Comparison of ENCODE assay signal across 8 cellular contexts in the genomic region with DNA sequence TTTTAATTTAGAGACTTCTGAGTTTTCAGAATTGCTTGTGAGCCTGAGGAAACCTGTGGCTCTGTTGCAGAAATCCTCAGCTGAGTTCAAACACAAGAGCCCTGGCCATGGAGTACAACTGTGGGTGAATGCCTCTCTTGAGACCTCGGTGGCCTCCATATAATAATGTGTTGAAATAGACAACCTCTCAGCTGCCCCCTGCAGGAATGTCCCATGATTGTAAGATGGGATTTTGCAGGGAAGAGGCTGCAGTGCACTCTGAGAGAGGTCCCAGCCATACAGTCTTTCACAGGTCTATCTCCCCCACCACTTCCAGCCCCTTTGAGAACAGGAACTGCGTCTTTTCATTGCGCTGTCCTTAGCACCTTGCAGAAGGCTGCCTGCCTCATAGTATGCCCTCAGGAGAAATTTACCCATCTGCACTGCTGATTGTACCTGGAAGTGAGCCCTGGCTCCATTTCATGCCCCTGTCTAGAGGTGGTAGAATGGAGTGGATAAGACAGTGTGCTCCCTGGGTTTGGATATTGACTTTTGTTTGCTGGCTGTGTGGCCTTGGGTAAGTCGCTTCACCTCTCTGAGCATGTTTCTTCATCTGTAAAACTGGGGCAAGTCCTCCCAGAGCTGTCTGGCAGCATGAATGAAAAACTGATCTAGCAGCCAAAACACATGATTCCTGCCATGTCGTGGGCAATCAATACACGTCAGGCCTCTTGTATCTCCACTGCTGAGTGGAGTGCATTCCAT. TPM values are rescaled to one million over a fixed set of nuclear protein-coding genes. Genes with fewer than 3 reads are reported as not detected.
DNase-seq lines count a peak whose midpoint lies in the region; ATAC-seq and TF ChIP-seq lines count a peak whose summit lies in the region.

No MANE protein-coding gene starts in this region.

- H3F3A ChIP-seq in GM23338 (replicated peaks; ENCODE audit: low read depth): no peaks in the 10 kb centered on the region

- H3K4me3 ChIP-seq in GM23338: no peak overlapping the region

- H3K4me1 Mint-ChIP-seq in GM23338 (peaks cover 12% of the 10 kb centered on the region), immature natural killer cell (no peaks in the 10 kb centered on the region)

- H3K9me3 Mint-ChIP-seq in GM23338 (no peaks in the 10 kb centered on the region), immature natural killer cell (no peaks in the 10 kb centered on the region)

- peak; percentile 81 for ATAC-seq in GM23338

- CTCF ChIA-PET in RWPE1 (lab: Yijun Ruan, JAX): interaction anchor here (0.5 to 3.1 kb wide), 10 partner anchors 9 to 208 kb away, joined by 3 to 13 read pairs (median 4); no protein-coding TSS in a partner anchor

- no peaks in the 10 kb centered on the region for H3K36me3 Mint-ChIP-seq in GM23338 (ENCODE audit: low read depth)
- H3K36me3 Mint-ChIP-seq in immature natural killer cell: no peaks in the 10 kb centered on the region

- no peaks in the 10 kb centered on the region; the same call in 1 of the 2 replicates for H3K4me1 ChIP-seq in GM23338 (ENCODE audit: insufficient read depth)

- TF ChIP-seq CTCF in GM23338 (conservative IDR thresholded peaks at IDR 0.05; ENCODE audit: low read depth in 2 of 2) (peak; percentile 51 to 61), RWPE1 (conservative IDR thresholded peaks at IDR 0.05; ENCODE audit: low read depth) (no peak; the same call in 1 of the 2 replicates)

- no peak overlapping the region for H3K4me3 Mint-ChIP-seq in GM23338
- no peak overlapping the region for H3K4me3 Mint-ChIP-seq in immature natural killer cell

- DNase-seq in CD1c-positive myeloid dendritic cell (ENCODE audit: extremely low spot score) (peak; percentile 43), GM23338 (ENCODE audit: low spot score) (peak; percentile 76), RWPE1 (ENCODE audit: low spot score) (peak; percentile 48), iris pigment epithelial cell (ENCODE audit: low read depth) (peak; percentile 45), immature natural killer cell (no peak), NCI-H1048 (lab: John Stamatoyannopoulos, UW) (no peak), T-helper 9 cell (no peak)
- no peak for DNase-seq in effector CD4-positive, alpha-beta T cell

- no peaks in the 10 kb centered on the region for H3K9me2 ChIP-seq in GM23338 (ENCODE audit: insufficient read depth)

- H2AFZ ChIP-seq in GM23338: no peak overlapping the region

- no peaks in the 10 kb centered on the region for H3K27me3 ChIP-seq in GM23338 (ENCODE audit: insufficient read depth)

- H4K20me1 ChIP-seq in GM23338 (replicated peaks; ENCODE audit: insufficient read depth): no peaks in the 10 kb centered on the region

- H3K27me3 Mint-ChIP-seq in GM23338 (ENCODE audit: insufficient read depth, low read depth, poor library complexity): peaks cover 3% of the 10 kb centered on the region
- peaks cover 0 to 1% (median 0%) of the 10 kb centered on the region in 3 donors for H3K27me3 Mint-ChIP-seq in immature natural killer cell (ENCODE audit: low read depth in 3 of 3)

- H3K27ac ChIP-seq in GM23338 (ENCODE audit: low read depth) (no peak overlapping the region), RWPE1 (no peak overlapping the region)

- H3K36me3 ChIP-seq in GM23338 (ENCODE audit: insufficient read depth): no peaks in the 10 kb centered on the region

- H3K4me2 ChIP-seq in GM23338: no peak overlapping the region

- H3K27ac Mint-ChIP-seq in GM23338: no peak overlapping the region
- no peak overlapping the region for H3K27ac Mint-ChIP-seq in immature natural killer cell

- H3K79me2 ChIP-seq in GM23338 (replicated peaks; ENCODE audit: insufficient read depth): no peaks in the 10 kb centered on the region

- POLR2A ChIA-PET in RWPE1 (lab: Yijun Ruan, JAX; ENCODE audit: low non-redundant PET): no interaction called here

TF ChIP-seq in GM23338, 12 proteins besides CTCF, POLR2A, EP300 and RAD21:
- TF ChIP-seq ZNF331 (CRISPR knock-in tag; IDR thresholded peaks at IDR 0.05; ENCODE audit: low read depth): no peak
- TF ChIP-seq NANOG (IDR thresholded peaks at IDR 0.05; ENCODE audit: borderline replicate concordance): no peak
- TF ChIP-seq, protein P1, sequence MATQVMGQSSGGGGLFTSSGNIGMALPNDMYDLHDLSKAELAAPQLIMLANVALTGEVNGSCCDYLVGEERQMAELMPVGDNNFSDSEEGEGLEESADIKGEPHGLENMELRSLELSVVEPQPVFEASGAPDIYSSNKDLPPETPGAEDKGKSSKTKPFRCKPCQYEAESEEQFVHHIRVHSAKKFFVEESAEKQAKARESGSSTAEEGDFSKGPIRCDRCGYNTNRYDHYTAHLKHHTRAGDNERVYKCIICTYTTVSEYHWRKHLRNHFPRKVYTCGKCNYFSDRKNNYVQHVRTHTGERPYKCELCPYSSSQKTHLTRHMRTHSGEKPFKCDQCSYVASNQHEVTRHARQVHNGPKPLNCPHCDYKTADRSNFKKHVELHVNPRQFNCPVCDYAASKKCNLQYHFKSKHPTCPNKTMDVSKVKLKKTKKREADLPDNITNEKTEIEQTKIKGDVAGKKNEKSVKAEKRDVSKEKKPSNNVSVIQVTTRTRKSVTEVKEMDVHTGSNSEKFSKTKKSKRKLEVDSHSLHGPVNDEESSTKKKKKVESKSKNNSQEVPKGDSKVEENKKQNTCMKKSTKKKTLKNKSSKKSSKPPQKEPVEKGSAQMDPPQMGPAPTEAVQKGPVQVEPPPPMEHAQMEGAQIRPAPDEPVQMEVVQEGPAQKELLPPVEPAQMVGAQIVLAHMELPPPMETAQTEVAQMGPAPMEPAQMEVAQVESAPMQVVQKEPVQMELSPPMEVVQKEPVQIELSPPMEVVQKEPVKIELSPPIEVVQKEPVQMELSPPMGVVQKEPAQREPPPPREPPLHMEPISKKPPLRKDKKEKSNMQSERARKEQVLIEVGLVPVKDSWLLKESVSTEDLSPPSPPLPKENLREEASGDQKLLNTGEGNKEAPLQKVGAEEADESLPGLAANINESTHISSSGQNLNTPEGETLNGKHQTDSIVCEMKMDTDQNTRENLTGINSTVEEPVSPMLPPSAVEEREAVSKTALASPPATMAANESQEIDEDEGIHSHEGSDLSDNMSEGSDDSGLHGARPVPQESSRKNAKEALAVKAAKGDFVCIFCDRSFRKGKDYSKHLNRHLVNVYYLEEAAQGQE (IDR thresholded peaks at IDR 0.05; ENCODE audit: unreplicated experiment): no peak
- TF ChIP-seq, protein P2, sequence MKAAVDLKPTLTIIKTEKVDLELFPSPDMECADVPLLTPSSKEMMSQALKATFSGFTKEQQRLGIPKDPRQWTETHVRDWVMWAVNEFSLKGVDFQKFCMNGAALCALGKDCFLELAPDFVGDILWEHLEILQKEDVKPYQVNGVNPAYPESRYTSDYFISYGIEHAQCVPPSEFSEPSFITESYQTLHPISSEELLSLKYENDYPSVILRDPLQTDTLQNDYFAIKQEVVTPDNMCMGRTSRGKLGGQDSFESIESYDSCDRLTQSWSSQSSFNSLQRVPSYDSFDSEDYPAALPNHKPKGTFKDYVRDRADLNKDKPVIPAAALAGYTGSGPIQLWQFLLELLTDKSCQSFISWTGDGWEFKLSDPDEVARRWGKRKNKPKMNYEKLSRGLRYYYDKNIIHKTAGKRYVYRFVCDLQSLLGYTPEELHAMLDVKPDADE (IDR thresholded peaks at IDR 0.05): no peak
- TF ChIP-seq POLR2AphosphoS5 (IDR thresholded peaks at IDR 0.05; ENCODE audit: low read depth): no peak
- TF ChIP-seq CREB1 (CRISPR knock-in tag; IDR thresholded peaks at IDR 0.05; ENCODE audit: low read depth): no peak

RNA-seq across cellular contexts. Expression of a gene that starts 16.8 kb away (rescaled TPM):
- 0.10 and 0.31 TPM in 2 replicates for total RNA-seq in GM23338 (2014; rRNA removed; shearing (Covaris generic))
- 0.08 and 0.16 TPM in 2 replicates for polyA plus RNA-seq in GM23338 (2016; fragmentation: Nextera tagmentation; extraction: Ambion mirVana)
- not detected for polyA plus RNA-seq in immature natural killer cell

Comparison
In these comparisons a context has a peak if more than half of its experiments do, and no peak if none do; other contexts are left out.
1. DNase-seq: peak in CD1c-positive myeloid dendritic cell (single experiment), GM23338 (single experiment), RWPE1 (single experiment) and iris pigment epithelial cell (single experiment); none in immature natural killer cell (0 of 3), NCI-H1048 (single experiment), effector CD4-positive, alpha-beta T cell (single experiment) and T-helper 9 cell (single experiment).